ENCODE assay signal across 25 cellular contexts in genomic region chr19:30693179-30693578, GRCh38.
DNase-seq lines count a peak whose midpoint lies in the region; TF ChIP-seq lines count a peak whose summit lies in the region.
"Had no signal": no experiment of that assay in that cellular context is flagged by ENCODE, and none has a peak within 500 bp of the region (broad histone marks: within the 10 kb centered on the region; RNA-seq: fewer than 3 reads in every experiment).

No MANE protein-coding gene starts in this region.

- H3K27me3 ChIP-seq in MG63, result no peaks in the 10 kb centered on the region

- H3K4me3 Mint-ChIP-seq in nephron, result peak overlapping the region; percentile 56 to 73 (median 65)
- H3K4me3 Mint-ChIP-seq in MCF 10A (ENCODE audit: unreplicated experiment), result no peak overlapping the region
- H3K4me3 Mint-ChIP-seq: activated CD4-positive, alpha-beta T cell treated with anti-CD3 and anti-CD28 coated beads, Interleukin-2, amount 10 ng/mL, durations not matched to agents 24 days and 14 days; activated T-cell treated with anti-CD3 and anti-CD28 coated beads, Interleukin-2, amount 50 U/mL, for 4 hours; CD8-positive, alpha-beta T cell; central memory CD8-positive, alpha-beta T cell; stimulated activated naive CD8-positive, alpha-beta T cell treated with anti-CD3 and anti-CD28 coated beads, Interleukin-15, amount 100 ng/mL, for 72 hours had no signal

- DNase-seq in DMS 273 treated with DMSO at 0.1 percent for 48 hours (lab: John Stamatoyannopoulos, UW) (peak; percentile 20), MG63 (no peak), MCF 10A (ENCODE audit: unreplicated experiment) (no peak), cardiac septum (ENCODE audit: low spot score) (no peak)
- DNase-seq in stimulated activated CD8-positive, alpha-beta memory T cell treated with anti-CD3 and anti-CD28 coated beads, Interleukin-4, amount 100 ng/mL, for 48 hours, result no peak
- DNase-seq: activated CD4-positive, alpha-beta T cell treated with anti-CD3 and anti-CD28 coated beads, Interleukin-2, amount 10 ng/mL, durations not matched to agents 24 days and 14 days; activated gamma-delta T cell treated with Interleukin-2 at 50 U/mL for 16 hours; activated T-cell treated with anti-CD3 and anti-CD28 coated beads, Interleukin-2, amount 50 U/mL, for 4 hours; CD8-positive, alpha-beta T cell; dermis blood vessel endothelial cell; DND-41; left lung; naive B cell; NCI-H1105 treated with DMSO at 0.1 percent for 48 hours; NCI-H2081; NCI-H446 treated with DMSO at 0.1 percent for 48 hours; occipital lobe; psoas muscle; stimulated activated naive CD8-positive, alpha-beta T cell treated with anti-CD3 and anti-CD28 coated beads, Interleukin-15, amount 100 ng/mL, for 72 hours; T1000; transverse colon had no signal

- H3K4me1 Mint-ChIP-seq in nephron (peaks cover 59% of the 10 kb centered on the region), MCF 10A (ENCODE audit: insufficient read depth, unreplicated experiment) (no peaks in the 10 kb centered on the region)
- H3K4me1 Mint-ChIP-seq: stimulated activated naive CD8-positive, alpha-beta T cell treated with anti-CD3 and anti-CD28 coated beads, Interleukin-15, amount 100 ng/mL, for 72 hours had no signal

- no peak overlapping the region; the same call in 1 of the 2 replicates for H3K4me3 ChIP-seq in MG63
- H3K4me3 ChIP-seq: K562, left lung had no signal

- H3K36me3 ChIP-seq in MG63, result no peaks in the 10 kb centered on the region
- H3K36me3 ChIP-seq: left lung, transverse colon had no signal

- H3K9me3 Mint-ChIP-seq in nephron (no peaks in the 10 kb centered on the region), MCF 10A (ENCODE audit: unreplicated experiment) (peaks cover 8% of the 10 kb centered on the region)
- H3K9me3 Mint-ChIP-seq: activated CD4-positive, alpha-beta T cell treated with anti-CD3 and anti-CD28 coated beads, Interleukin-2, amount 10 ng/mL, durations not matched to agents 24 days and 14 days; activated T-cell treated with anti-CD3 and anti-CD28 coated beads, Interleukin-2, amount 50 U/mL, for 4 hours; CD8-positive, alpha-beta T cell; central memory CD8-positive, alpha-beta T cell; stimulated activated naive CD8-positive, alpha-beta T cell treated with anti-CD3 and anti-CD28 coated beads, Interleukin-15, amount 100 ng/mL, for 72 hours had no signal

- TF ChIP-seq CTCF in nephron (IDR thresholded peaks at IDR 0.05; ENCODE audit: unreplicated experiment in 3 of 3) (no peak), MCF 10A (IDR thresholded peaks at IDR 0.05; ENCODE audit: unreplicated experiment) (no peak)

- BruUV-seq in MCF 10A (replicated peaks; lab: Mats Ljungman, UMichigan), result no TSS peak

- no peaks in the 10 kb centered on the region for H3K36me3 Mint-ChIP-seq in nephron (ENCODE audit: low read depth)
- H3K36me3 Mint-ChIP-seq in MCF 10A (ENCODE audit: insufficient read depth, unreplicated experiment), result no peaks in the 10 kb centered on the region
- H3K36me3 Mint-ChIP-seq: CD8-positive, alpha-beta T cell; naive B cell had no signal

- POLR2A ChIA-PET in MCF 10A (lab: Yijun Ruan, JAX), result no interaction called here

- peak overlapping the region; percentile 88 to 92 (median 91) for H3K27ac Mint-ChIP-seq in nephron
- no peak overlapping the region for H3K27ac Mint-ChIP-seq in MCF 10A (ENCODE audit: low read depth, unreplicated experiment)
- H3K27ac Mint-ChIP-seq: activated CD4-positive, alpha-beta T cell treated with anti-CD3 and anti-CD28 coated beads, Interleukin-2, amount 10 ng/mL, durations not matched to agents 24 days and 14 days; CD8-positive, alpha-beta T cell; naive B cell; stimulated activated naive CD8-positive, alpha-beta T cell treated with anti-CD3 and anti-CD28 coated beads, Interleukin-15, amount 100 ng/mL, for 72 hours had no signal

- H3K9me3 ChIP-seq in MG63, result no peaks in the 10 kb centered on the region
- H3K9me3 ChIP-seq: left lung, psoas muscle, transverse colon had no signal

- H3K27ac ChIP-seq in angular gyrus (ENCODE audit: low read depth, low read length), result peak overlapping the region; percentile 26
- H3K27ac ChIP-seq: left lung, psoas muscle had no signal

- intact Hi-C loops in MCF 10A (cut with micrococcal nuclease), result no loop called here
- intact Hi-C loops in cardiac septum (cut with DNase I), result no loop called here

- H3K27me3 Mint-ChIP-seq in nephron (ENCODE audit: low read depth) (peaks cover 9% of the 10 kb centered on the region), MCF 10A (ENCODE audit: insufficient read depth, unreplicated experiment) (peaks cover 16% of the 10 kb centered on the region)

- CTCF ChIA-PET in MCF 10A (lab: Yijun Ruan, JAX), result interaction anchor here (0.6 to 3.6 kb wide), 4 partner anchors 10 to 540 kb away, joined by 6 to 22 read pairs (median 8); no protein-coding TSS in a partner anchor
